In the genomic region with DNA sequence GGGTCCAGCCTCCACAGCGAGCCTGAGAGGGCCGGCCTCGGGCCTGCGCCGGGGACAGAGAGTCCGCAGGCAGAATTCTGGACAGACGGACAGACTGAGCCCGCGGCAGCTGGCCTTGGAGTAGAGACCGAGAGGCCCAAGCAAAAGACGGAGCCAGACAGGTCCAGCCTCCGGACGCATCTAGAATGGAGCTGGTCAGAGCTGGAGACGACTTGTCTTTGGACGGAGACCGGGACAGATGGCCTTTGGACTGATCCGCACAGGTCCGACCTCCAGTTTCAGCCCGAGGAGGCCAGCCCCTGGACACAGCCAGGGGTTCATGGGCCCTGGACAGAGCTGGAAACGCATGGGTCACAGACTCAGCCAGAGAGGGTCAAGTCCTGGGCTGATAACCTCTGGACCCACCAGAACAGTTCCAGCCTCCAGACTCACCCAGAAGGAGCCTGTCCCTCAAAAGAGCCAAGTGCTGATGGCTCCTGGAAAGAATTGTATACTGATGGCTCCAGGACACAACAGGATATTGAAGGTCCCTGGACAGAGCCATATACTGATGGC, we compare ENCODE assay signal across 1 cellular context.
TF ChIP-seq lines count a peak whose summit lies in the region.

No MANE protein-coding gene starts in this region.

TF ChIP-seq in K562, 482 proteins besides CTCF, POLR2A, EP300 and RAD21 (continued from another document):
- TF ChIP-seq MLLT1 (IDR thresholded peaks at IDR 0.05) (no peak), CBX1 (IDR thresholded peaks at IDR 0.05; ENCODE audit: low read depth) (no peak), GATAD2A (IDR thresholded peaks at IDR 0.05) (no peak), PRMT5 (CRISPR knock-in tag; IDR thresholded peaks at IDR 0.05) (no peak), NCOA4 (IDR thresholded peaks at IDR 0.05; ENCODE audit: partially characterized antibody) (no peak), ARNT (IDR thresholded peaks at IDR 0.05) (no peak), NRF1 (conservative IDR thresholded peaks at IDR 0.05 in 1 of 2, IDR thresholded peaks at IDR 0.05 in 1 of 2) (peak in 1 of 2 experiments; percentile 27; a peak in 2 of 4 replicates), ZBTB1 (CRISPR knock-in tag; IDR thresholded peaks at IDR 0.05; ENCODE audit: borderline replicate concordance, low read depth) (no peak), SRSF7 (optimal IDR thresholded peaks at IDR 0.05; ENCODE audit: low read depth, low read length) (no peak), PHF8 (IDR thresholded peaks at IDR 0.05; ENCODE audit: borderline replicate concordance, low read length) (peak; percentile 51; the same call in 1 of the 2 replicates), MIER1 (IDR thresholded peaks at IDR 0.05; ENCODE audit: low read depth) (no peak), HDAC1 (IDR thresholded peaks at IDR 0.05) (no peak), PHTF2 (CRISPR knock-in tag; IDR thresholded peaks at IDR 0.05) (no peak), MGA (IDR thresholded peaks at IDR 0.05) (no peak), KAT7 (CRISPR knock-in tag; IDR thresholded peaks at IDR 0.05; ENCODE audit: borderline replicate concordance) (no peak), CHD1 (IDR thresholded peaks at IDR 0.05; ENCODE audit: low read length) (peak; percentile 93), ELF2 (CRISPR knock-in tag; IDR thresholded peaks at IDR 0.05) (no peak), MECOM (CRISPR knock-in tag; IDR thresholded peaks at IDR 0.05) (no peak), GABPA (tag; conservative IDR thresholded peaks at IDR 0.05; ENCODE audit: low read depth) (no peak), MEIS2 (IDR thresholded peaks at IDR 0.05; ENCODE audit: partially characterized antibody) (no peak), BRCA1 (IDR thresholded peaks at IDR 0.05) (no peak), BRCA1 (CRISPR knock-in tag; IDR thresholded peaks at IDR 0.05) (no peak), ZC3H11A (IDR thresholded peaks at IDR 0.05; ENCODE audit: low read depth, low read length) (no peak), POLR2B (IDR thresholded peaks at IDR 0.05; ENCODE audit: low read depth, partially characterized antibody) (no peak), HMGN3 (IDR thresholded peaks at IDR 0.05; ENCODE audit: borderline replicate concordance, extremely low read depth, insufficient read length, low read depth, low read length) (peak; percentile 1), SIN3A (IDR thresholded peaks at IDR 0.05; ENCODE audit: borderline replicate concordance in 2 of 2, control insufficient read depth in 1 of 2, low read depth in 2 of 2, low read length in 2 of 2) (peak in 1 of 2 experiments; percentile 25; a peak in 1 of 4 replicates), HDGF (IDR thresholded peaks at IDR 0.05) (no peak), RBBP5 (IDR thresholded peaks at IDR 0.05; ENCODE audit: borderline replicate concordance, insufficient read depth, low read length, poor library complexity, severe bottlenecking) (peak; percentile 21), ZNF239 (CRISPR knock-in tag; IDR thresholded peaks at IDR 0.05) (no peak), ZNF140 (CRISPR knock-in tag; IDR thresholded peaks at IDR 0.05) (no peak), ZBTB9 (CRISPR knock-in tag; IDR thresholded peaks at IDR 0.05) (0 out of 2 replicates have a peak, but pooled peaks have one; percentile 20), ZNF589 (CRISPR knock-in tag; IDR thresholded peaks at IDR 0.05; ENCODE audit: low read depth) (no peak), SLC30A9 (CRISPR knock-in tag; IDR thresholded peaks at IDR 0.05) (no peak), JUN (IDR thresholded peaks at IDR 0.05; ENCODE audit: borderline replicate concordance, low read depth, low read length) (no peak), JUN (CRISPR knock-in tag; IDR thresholded peaks at IDR 0.05; ENCODE audit: borderline replicate concordance) (no peak), TCF7L2 (IDR thresholded peaks at IDR 0.05; ENCODE audit: low read depth, low read length) (no peak), ZFP36 (IDR thresholded peaks at IDR 0.05; ENCODE audit: low read depth, low read length, partially characterized antibody) (peak; percentile 72), NONO (IDR thresholded peaks at IDR 0.05; ENCODE audit: low read depth in 2 of 2, low read length in 1 of 2) (no peak), PCBP2 (IDR thresholded peaks at IDR 0.05; ENCODE audit: low read depth, low read length, poor library complexity, severe bottlenecking) (no peak)
- TF ChIP-seq, protein P1, sequence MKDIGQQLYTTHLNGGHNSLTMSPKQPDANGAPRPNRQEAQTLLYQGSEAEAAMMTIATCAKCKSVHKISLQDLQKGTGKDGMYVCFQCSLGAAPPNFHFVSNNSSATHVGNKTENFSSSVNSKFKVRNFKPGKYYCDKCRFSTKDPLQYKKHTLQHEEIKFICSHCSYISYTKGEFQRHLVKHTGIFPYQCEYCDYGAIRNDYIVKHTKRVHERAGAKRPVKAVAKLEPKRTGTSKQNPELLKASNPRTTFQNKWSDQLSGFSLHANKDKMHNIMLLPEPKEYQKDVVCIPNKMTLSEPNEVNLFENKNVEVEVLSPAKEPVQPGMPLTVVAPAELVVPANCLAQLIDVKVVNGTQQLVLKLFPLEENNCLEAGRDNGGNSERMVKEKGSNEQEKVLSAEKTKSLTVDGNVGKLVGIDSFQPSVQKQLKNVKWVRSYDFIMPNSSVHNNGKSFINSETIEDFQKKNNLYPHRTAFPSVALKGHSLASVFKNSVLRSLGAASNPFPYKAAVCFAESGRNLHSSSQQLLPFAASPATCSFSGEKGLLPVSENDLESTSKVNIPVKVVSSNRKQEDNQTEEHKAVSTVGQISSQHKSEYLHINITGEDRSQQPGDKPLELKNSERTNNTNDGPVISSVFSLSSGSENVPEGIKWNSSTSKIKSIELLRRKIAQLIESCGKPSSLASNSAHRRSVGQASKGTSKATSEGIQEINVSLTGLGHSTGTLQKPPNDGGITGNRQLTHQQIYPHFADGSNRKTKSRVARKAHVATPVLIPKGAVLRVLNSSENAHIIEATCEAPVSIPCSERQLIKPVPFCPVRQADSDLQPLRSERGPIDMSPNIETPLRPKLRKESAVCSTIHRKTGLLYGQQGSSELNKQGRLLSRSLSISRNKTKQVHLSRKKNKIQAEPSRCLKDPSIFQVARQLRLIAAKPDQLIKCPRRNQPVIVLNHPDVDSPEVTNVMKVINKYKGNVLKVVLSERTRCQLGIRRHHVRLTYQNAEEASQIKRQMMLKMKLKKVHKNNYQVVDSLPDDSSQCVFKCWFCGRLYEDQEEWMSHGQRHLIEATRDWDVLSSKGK (CRISPR knock-in tag; IDR thresholded peaks at IDR 0.05): no peak
- TF ChIP-seq, protein P2, sequence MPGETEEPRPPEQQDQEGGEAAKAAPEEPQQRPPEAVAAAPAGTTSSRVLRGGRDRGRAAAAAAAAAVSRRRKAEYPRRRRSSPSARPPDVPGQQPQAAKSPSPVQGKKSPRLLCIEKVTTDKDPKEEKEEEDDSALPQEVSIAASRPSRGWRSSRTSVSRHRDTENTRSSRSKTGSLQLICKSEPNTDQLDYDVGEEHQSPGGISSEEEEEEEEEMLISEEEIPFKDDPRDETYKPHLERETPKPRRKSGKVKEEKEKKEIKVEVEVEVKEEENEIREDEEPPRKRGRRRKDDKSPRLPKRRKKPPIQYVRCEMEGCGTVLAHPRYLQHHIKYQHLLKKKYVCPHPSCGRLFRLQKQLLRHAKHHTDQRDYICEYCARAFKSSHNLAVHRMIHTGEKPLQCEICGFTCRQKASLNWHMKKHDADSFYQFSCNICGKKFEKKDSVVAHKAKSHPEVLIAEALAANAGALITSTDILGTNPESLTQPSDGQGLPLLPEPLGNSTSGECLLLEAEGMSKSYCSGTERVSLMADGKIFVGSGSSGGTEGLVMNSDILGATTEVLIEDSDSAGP (CRISPR knock-in tag; IDR thresholded peaks at IDR 0.05): no peak
- TF ChIP-seq, protein P3, sequence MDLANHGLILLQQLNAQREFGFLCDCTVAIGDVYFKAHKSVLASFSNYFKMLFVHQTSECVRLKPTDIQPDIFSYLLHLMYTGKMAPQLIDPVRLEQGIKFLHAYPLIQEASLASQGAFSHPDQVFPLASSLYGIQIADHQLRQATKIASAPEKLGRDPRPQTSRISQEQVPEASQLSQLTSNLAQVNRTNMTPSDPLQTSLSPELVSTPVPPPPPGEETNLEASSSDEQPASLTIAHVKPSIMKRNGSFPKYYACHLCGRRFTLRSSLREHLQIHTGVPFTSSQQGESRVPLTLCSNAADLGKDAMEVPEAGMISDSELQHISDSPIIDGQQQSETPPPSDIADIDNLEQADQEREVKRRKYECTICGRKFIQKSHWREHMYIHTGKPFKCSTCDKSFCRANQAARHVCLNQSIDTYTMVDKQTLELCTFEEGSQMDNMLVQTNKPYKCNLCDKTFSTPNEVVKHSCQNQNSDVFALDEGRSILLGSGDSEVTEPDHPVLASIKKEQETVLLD (IDR thresholded peaks at IDR 0.05): no peak
